ENCODE assay signal across 10 cellular contexts in genomic region chr15:68812596-68813548, GRCh38. TPM values are rescaled to one million over a fixed set of nuclear protein-coding genes. Genes with fewer than 3 reads are reported as not detected.
A peak's percentile ranks its signal among the peaks of the same experiment; 100 is the strongest.
DNase-seq lines count a peak whose midpoint lies in the region; ATAC-seq lines count a peak whose summit lies in the region.
"Had no signal": no experiment of that assay in that cellular context is flagged by ENCODE, and none has a peak within 500 bp of the region (broad histone marks: within the 10 kb centered on the region; RNA-seq: fewer than 3 reads in every experiment).

No MANE protein-coding gene starts in this region.

- no peak for ATAC-seq in naive thymus-derived CD8-positive, alpha-beta T cell

- DNase-seq in AG08396 (ENCODE audit: low spot score) (peak; percentile 46), ecto neural progenitor cell (ENCODE audit: low spot score) (peak; percentile 15), Ammon's horn (ENCODE audit: low spot score) (no peak), MV-4-11 (lab: John Stamatoyannopoulos, UW) (no peak), NCI-H82 treated with DMSO at 0.1 percent for 48 hours (lab: John Stamatoyannopoulos, UW; ENCODE audit: unreplicated experiment) (no peak)
- DNase-seq in naive thymus-derived CD8-positive, alpha-beta T cell = no peak
- no peak for DNase-seq in stimulated activated CD4-positive, alpha-beta T cell treated with anti-CD3 and anti-CD28 coated beads, Interleukin-12 subunit alpha, Interleukin-12 subunit beta, amount 100 ng/mL, for 4 hours
- DNase-seq: activated CD4-positive, alpha-beta memory T cell treated with anti-CD3 and anti-CD28 coated beads, Interleukin-2, amount 10 ng/mL, durations not matched to agents 7 days and 5 days; stimulated activated CD4-positive, alpha-beta T cell treated with anti-CD3 and anti-CD28 coated beads, Interleukin-15, amount 100 ng/mL, for 24 hours had no signal

- H3K27ac Mint-ChIP-seq in IgD-negative memory B cell = peak overlapping the region; percentile 37 to 60 (median 49)
- peak overlapping the region; percentile 26 to 85 (median 60) for H3K27ac Mint-ChIP-seq in naive thymus-derived CD8-positive, alpha-beta T cell
- H3K27ac Mint-ChIP-seq: activated CD4-positive, alpha-beta memory T cell treated with anti-CD3 and anti-CD28 coated beads, Interleukin-2, amount 10 ng/mL, durations not matched to agents 7 days and 5 days had no signal

- peak overlapping the region in 2 of 4 donors; percentile 41 to 78 for H3K4me3 Mint-ChIP-seq in IgD-negative memory B cell
- H3K4me3 Mint-ChIP-seq in naive thymus-derived CD8-positive, alpha-beta T cell = peak overlapping the region in 4 of 10 donors; percentile 15 to 30 (median 26)
- H3K4me3 Mint-ChIP-seq: activated CD4-positive, alpha-beta memory T cell treated with anti-CD3 and anti-CD28 coated beads, Interleukin-2, amount 10 ng/mL, durations not matched to agents 7 days and 5 days had no signal

- peaks cover 53 to 71% (median 60%) of the 10 kb centered on the region in 3 donors for H3K4me1 Mint-ChIP-seq in IgD-negative memory B cell
- H3K4me1 Mint-ChIP-seq in naive thymus-derived CD8-positive, alpha-beta T cell = peaks cover 62 to 89% (median 87%) of the 10 kb centered on the region in 4 donors

- H3K27me3 Mint-ChIP-seq in IgD-negative memory B cell = no peaks in the 10 kb centered on the region
- no peaks in the 10 kb centered on the region for H3K27me3 Mint-ChIP-seq in naive thymus-derived CD8-positive, alpha-beta T cell
- H3K27me3 Mint-ChIP-seq: activated CD4-positive, alpha-beta memory T cell treated with anti-CD3 and anti-CD28 coated beads, Interleukin-2, amount 10 ng/mL, durations not matched to agents 7 days and 5 days had no signal

- POLR2A ChIA-PET in naive thymus-derived CD8-positive, alpha-beta T cell (lab: Charles Lee) = interaction anchor here (0.7 to 0.8 kb wide), 3 partner anchors 15 to 21 kb away, joined by 4 read pairs; no protein-coding TSS in a partner anchor

- H3K36me3 Mint-ChIP-seq in IgD-negative memory B cell = peaks cover 2% of the 10 kb centered on the region
- H3K36me3 Mint-ChIP-seq in naive thymus-derived CD8-positive, alpha-beta T cell = peaks cover 0 to 35% (median 0%) of the 10 kb centered on the region in 3 donors

- H3K9me3 Mint-ChIP-seq in IgD-negative memory B cell = no peaks in the 10 kb centered on the region
- H3K9me3 Mint-ChIP-seq in naive thymus-derived CD8-positive, alpha-beta T cell = no peaks in the 10 kb centered on the region
- H3K9me3 Mint-ChIP-seq: activated CD4-positive, alpha-beta memory T cell treated with anti-CD3 and anti-CD28 coated beads, Interleukin-2, amount 10 ng/mL, durations not matched to agents 7 days and 5 days had no signal

RNA-seq across cellular contexts. Expression of gene ANP32A, which starts 7.8 kb away (rescaled TPM):
- polyA plus RNA-seq in IgD-negative memory B cell = 110 TPM
- 100 to 1,000 TPM; 129 to 131 TPM for total RNA-seq in naive thymus-derived CD8-positive, alpha-beta T cell
- 10 to 100 TPM; 81.3 to 88.1 (median 84.3) TPM for polyA plus RNA-seq in naive thymus-derived CD8-positive, alpha-beta T cell

Comparison
In these comparisons a context has a peak if more than half of its experiments do, and no peak if none do; other contexts are left out.
1. DNase-seq: peak in AG08396 (single experiment) and ecto neural progenitor cell (single experiment); none in naive thymus-derived CD8-positive, alpha-beta T cell (0 of 10), Ammon's horn (single experiment), stimulated activated CD4-positive, alpha-beta T cell treated with anti-CD3 and anti-CD28 coated beads, Interleukin-12 subunit alpha, Interleukin-12 subunit beta, amount 100 ng/mL, for 4 hours (single experiment), MV-4-11 (single experiment) and NCI-H82 treated with DMSO at 0.1 percent for 48 hours (single experiment).